ENCODE assay signal across 11 cellular contexts in the genomic region with DNA sequence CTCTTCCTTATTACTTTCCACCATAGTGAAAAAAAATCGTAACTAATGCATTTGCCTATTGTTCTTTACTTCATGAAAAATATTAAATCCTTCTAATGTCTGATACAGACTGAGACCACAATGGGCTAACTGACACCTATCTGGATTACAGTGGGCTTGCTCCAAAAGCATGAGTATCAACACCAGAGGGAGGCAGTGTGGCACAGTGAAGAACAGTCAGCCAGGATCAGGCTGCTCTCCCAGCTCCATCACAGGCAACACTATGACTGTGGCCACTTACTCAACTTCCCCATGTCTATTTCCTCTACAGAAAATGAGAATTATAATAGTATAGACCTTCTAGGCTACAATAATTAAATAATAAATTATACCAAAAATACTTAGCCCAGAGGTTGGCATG.
A peak's percentile ranks its signal among the peaks of the same experiment; 100 is the strongest.
DNase-seq lines count a peak whose midpoint lies in the region; ATAC-seq, FAIRE-seq and TF ChIP-seq lines count a peak whose summit lies in the region.
"Had no signal": no experiment of that assay in that cellular context is flagged by ENCODE, and none has a peak within 500 bp of the region (broad histone marks: within the 10 kb centered on the region; RNA-seq: fewer than 3 reads in every experiment).

No MANE protein-coding gene starts in this region.

- FAIRE-seq in GM12892 (lab: Jason Lieb, UNC): no peak
- FAIRE-seq: TTC549 had no signal

- peaks cover 22% of the 10 kb centered on the region for H3K36me3 Mint-ChIP-seq in endodermal cell (ENCODE audit: low read depth)

- H3K4me1 Mint-ChIP-seq in endodermal cell: peaks cover 1% of the 10 kb centered on the region

- H3K27ac ChIP-seq in heart right ventricle: no peak overlapping the region
- no peak overlapping the region for H3K27ac ChIP-seq in endodermal cell (ENCODE audit: low read depth, low read length)
- no peak overlapping the region for H3K27ac ChIP-seq in upper lobe of right lung

- ATAC-seq in heart right ventricle (peak in 1 of 8 donors; percentile 34), upper lobe of right lung (peak; percentile 75), HG03045 (IDR thresholded peaks at IDR 0.05; ENCODE audit: unreplicated experiment) (no peak)

- H3K4me3 ChIP-seq in heart right ventricle: no peak overlapping the region
- H3K4me3 ChIP-seq in NB4 (ENCODE audit: low read depth, low read length): no peak overlapping the region
- H3K4me3 ChIP-seq in endodermal cell (ENCODE audit: low read length): no peak overlapping the region
- H3K4me3 ChIP-seq in upper lobe of right lung: no peak overlapping the region
- H3K4me3 ChIP-seq: HAP-1 had no signal

- no peak overlapping the region for H3K27ac Mint-ChIP-seq in endodermal cell

- H3K4me1 ChIP-seq in heart right ventricle (peaks cover 0 to 6% (median 0%) of the 10 kb centered on the region in 9 donors), endodermal cell (ENCODE audit: control insufficient read depth, insufficient read depth, low read length) (no peaks in the 10 kb centered on the region), upper lobe of right lung (no peaks in the 10 kb centered on the region)

- intact Hi-C loops in heart right ventricle (cut with DNase I): loop anchor here in 2 of 10 donors (5.0 to 10.0 kb wide), 2 partner anchors 90 to 1052 kb away; no protein-coding TSS in a partner anchor
- intact Hi-C loops in cardiac septum (cut with DNase I): no loop called here
- intact Hi-C loops in upper lobe of right lung (cut with DNase I): no loop called here

- DNase-seq in heart right ventricle: no peak
- DNase-seq in cardiac septum (ENCODE audit: low spot score): no peak
- DNase-seq in NB4 (ENCODE audit: low read depth): peak; percentile 50
- peak; percentile 73 for DNase-seq in endodermal cell
- no peak for DNase-seq in upper lobe of right lung
- no peak for DNase-seq in activated CD8-positive, alpha-beta memory T cell treated with anti-CD3 and anti-CD28 coated beads, Interleukin-2, amount 50 U/mL, for 4 hours
- DNase-seq in GM12892 (ENCODE audit: insufficient read length): no peak
- DNase-seq: NCI-H1417 had no signal

- TF ChIP-seq CTCF in heart right ventricle (IDR thresholded peaks at IDR 0.05): peak in 5 of 9 donors; percentile 9 to 34 (median 18)
- peak; percentile 30 for TF ChIP-seq CTCF in NB4 (IDR thresholded peaks at IDR 0.05; ENCODE audit: low read depth, low read length)
- peak; percentile 71 for TF ChIP-seq CTCF in endodermal cell (conservative IDR thresholded peaks at IDR 0.05)
- peak; percentile 15 for TF ChIP-seq CTCF in upper lobe of right lung (IDR thresholded peaks at IDR 0.05)

- no peaks in the 10 kb centered on the region for H3K9me3 ChIP-seq in heart right ventricle
- H3K9me3 ChIP-seq in endodermal cell (ENCODE audit: control insufficient read depth, low read length): peaks cover 20% of the 10 kb centered on the region
- no peaks in the 10 kb centered on the region for H3K9me3 ChIP-seq in upper lobe of right lung
- H3K9me3 ChIP-seq: HAP-1 had no signal

- no peak overlapping the region for H3K4me3 Mint-ChIP-seq in endodermal cell

- no peaks in the 10 kb centered on the region for H3K27me3 Mint-ChIP-seq in endodermal cell (ENCODE audit: insufficient read depth)

- WGBS in heart right ventricle, 2 donors: 95 to 97% methylated on average over 1 of the region's 1 CpG
- WGBS in endodermal cell (ENCODE audit: insufficient coverage in 1 of 2, insufficient read length in 1 of 2), 2 experiments: 91 to 100% methylated on average over 1 of the region's 1 CpG

- H3K27me3 ChIP-seq in heart right ventricle (no peaks in the 10 kb centered on the region), endodermal cell (ENCODE audit: control insufficient read depth, insufficient read depth, low read length, poor library complexity, severe bottlenecking) (no peaks in the 10 kb centered on the region), upper lobe of right lung (no peaks in the 10 kb centered on the region)

- H3K9me3 Mint-ChIP-seq in endodermal cell: peaks cover 15% of the 10 kb centered on the region

- H3K9ac ChIP-seq in endodermal cell (ENCODE audit: extremely low read depth, low read length, poor library complexity, severe bottlenecking): no peak overlapping the region

- H3K36me3 ChIP-seq in heart right ventricle (peaks cover 0 to 16% (median 0%) of the 10 kb centered on the region in 9 donors), endodermal cell (ENCODE audit: control insufficient read depth, insufficient read depth, low read length) (peaks cover 26% of the 10 kb centered on the region), upper lobe of right lung (peaks cover 4% of the 10 kb centered on the region)
- H3K36me3 ChIP-seq: HAP-1 had no signal

- no peak for TF ChIP-seq POLR2A in NB4 (IDR thresholded peaks at IDR 0.05; ENCODE audit: extremely low read depth, insufficient read length)
- TF ChIP-seq POLR2A in GM12892 (IDR thresholded peaks at IDR 0.05; ENCODE audit: low read depth, low read length): no peak

Comparison
In these comparisons a context has a peak if more than half of its experiments do, and no peak if none do; other contexts are left out.
1. DNase-seq: peak in NB4 (single experiment) and endodermal cell (single experiment); none in heart right ventricle (0 of 2), cardiac septum (single experiment), upper lobe of right lung (single experiment), activated CD8-positive, alpha-beta memory T cell treated with anti-CD3 and anti-CD28 coated beads, Interleukin-2, amount 50 U/mL, for 4 hours (single experiment) and GM12892 (single experiment).
2. CTCF ChIP-seq: peak in every context shown above with its lines; median percentile 71 in endodermal cell; 30 in NB4; 18 in heart right ventricle; 15 in upper lobe of right lung.